ENCODE assay signal across 24 cellular contexts in the genomic region with DNA sequence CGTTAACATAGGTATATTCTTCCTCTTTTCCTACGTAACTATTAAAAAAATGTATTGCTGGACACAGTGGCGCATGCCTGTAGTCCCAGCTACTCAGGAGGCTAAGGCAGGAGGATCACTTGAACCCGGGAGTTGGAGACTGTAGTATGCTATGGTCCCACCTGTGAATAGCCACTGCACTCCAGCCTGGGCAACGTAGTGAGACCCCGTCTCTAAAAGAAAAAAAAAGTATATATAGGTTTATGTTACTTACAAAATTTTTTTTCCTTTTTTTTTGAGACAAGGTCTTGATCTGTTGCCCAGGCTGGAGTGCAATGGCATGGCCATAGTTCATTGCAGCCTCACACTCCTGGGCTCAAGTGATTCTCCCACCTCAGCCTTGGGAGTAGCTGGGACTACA.
"Had no signal": no experiment of that assay in that cellular context is flagged by ENCODE, and none has a peak within 500 bp of the region (broad histone marks: within the 10 kb centered on the region; RNA-seq: fewer than 3 reads in every experiment).

No MANE protein-coding gene starts in this region.

- H3K4me3 ChIP-seq: adrenal gland, breast epithelium, colonic mucosa, Peyer's patch, SJCRH30 had no signal

- ATAC-seq: activated CD8-positive, alpha-beta memory T cell treated with anti-CD3 and anti-CD28 coated beads, Interleukin-2, amount 10 ng/mL, durations not matched to agents 7 days and 5 days; activated T-cell treated with anti-CD3 and anti-CD28 coated beads, Interleukin-2, amount 50 U/mL, for 4 hours; activated T-helper 17 cell treated with anti-CD3 and anti-CD28 coated beads, Interleukin-2, amount 50 U/mL, for 72 hours had no signal

- H3K27me3 ChIP-seq: adrenal gland, breast epithelium, colonic mucosa, Peyer's patch, SJCRH30 had no signal

- H3K27me3 Mint-ChIP-seq: activated CD4-positive, alpha-beta T cell treated with anti-CD3 and anti-CD28 coated beads, Interleukin-2, amount 10 ng/mL, durations not matched to agents 7 days and 5 days; activated CD8-positive, alpha-beta memory T cell treated with anti-CD3 and anti-CD28 coated beads, Interleukin-2, amount 10 ng/mL, durations not matched to agents 7 days and 5 days; activated T-helper 17 cell treated with anti-CD3 and anti-CD28 coated beads, Interleukin-2, amount 50 U/mL, for 72 hours had no signal

- H3K27ac Mint-ChIP-seq: activated CD4-positive, alpha-beta T cell treated with anti-CD3 and anti-CD28 coated beads, Interleukin-2, amount 10 ng/mL, durations not matched to agents 7 days and 5 days; activated CD8-positive, alpha-beta memory T cell treated with anti-CD3 and anti-CD28 coated beads, Interleukin-2, amount 10 ng/mL, durations not matched to agents 7 days and 5 days; activated T-helper 17 cell treated with anti-CD3 and anti-CD28 coated beads, Interleukin-2, amount 50 U/mL, for 72 hours had no signal

- H3K9me3 ChIP-seq: adrenal gland, breast epithelium, colonic mucosa, Peyer's patch, SJCRH30, SK-N-SH had no signal

- DNase-seq: activated CD4-positive, alpha-beta T cell treated with anti-CD3 and anti-CD28 coated beads, Interleukin-2, amount 10 ng/mL, durations not matched to agents 7 days and 5 days; activated CD4-positive, CD25-positive, alpha-beta regulatory T cell treated with anti-CD3 and anti-CD28 coated beads, Interleukin-2, amount 50 U/mL, for 72 hours; activated CD8-positive, alpha-beta memory T cell treated with anti-CD3 and anti-CD28 coated beads, Interleukin-2, amount 10 ng/mL, durations not matched to agents 7 days and 5 days; activated gamma-delta T cell; activated naive CD4-positive, alpha-beta T cell treated with anti-CD3 and anti-CD28 coated beads, Interleukin-2, amount 50 U/mL, for 16 hours; activated T-cell treated with anti-CD3 and anti-CD28 coated beads, Interleukin-2, amount 50 U/mL, for 4 hours; adrenal gland; anterior cingulate cortex; caudate nucleus; colonic mucosa; Kasumi-1; KBM-7; NCI-H146; NCI-H187 treated with DMSO at 0.1 percent for 48 hours; NCI-H2081 treated with DMSO at 0.1 percent for 48 hours; NCI-H446; NCI-H524; Right ventricle myocardium superior; SJCRH30; SK-N-SH had no signal

- H3K27ac ChIP-seq: breast epithelium, RWPE1, SJCRH30 had no signal

- H3K36me3 ChIP-seq: breast epithelium had no signal

- H3K4me3 Mint-ChIP-seq: activated CD4-positive, alpha-beta T cell treated with anti-CD3 and anti-CD28 coated beads, Interleukin-2, amount 10 ng/mL, durations not matched to agents 7 days and 5 days; activated CD8-positive, alpha-beta memory T cell treated with anti-CD3 and anti-CD28 coated beads, Interleukin-2, amount 10 ng/mL, durations not matched to agents 7 days and 5 days; activated T-cell treated with anti-CD3 and anti-CD28 coated beads, Interleukin-2, amount 50 U/mL, for 4 hours had no signal

- H3K4me1 ChIP-seq: SJCRH30 had no signal

- H3K9me3 Mint-ChIP-seq: activated CD4-positive, alpha-beta T cell treated with anti-CD3 and anti-CD28 coated beads, Interleukin-2, amount 10 ng/mL, durations not matched to agents 7 days and 5 days; activated T-cell treated with anti-CD3 and anti-CD28 coated beads, Interleukin-2, amount 50 U/mL, for 4 hours; activated T-helper 17 cell treated with anti-CD3 and anti-CD28 coated beads, Interleukin-2, amount 50 U/mL, for 72 hours had no signal
